ENCODE assay signal across 8 cellular contexts in the genomic region with DNA sequence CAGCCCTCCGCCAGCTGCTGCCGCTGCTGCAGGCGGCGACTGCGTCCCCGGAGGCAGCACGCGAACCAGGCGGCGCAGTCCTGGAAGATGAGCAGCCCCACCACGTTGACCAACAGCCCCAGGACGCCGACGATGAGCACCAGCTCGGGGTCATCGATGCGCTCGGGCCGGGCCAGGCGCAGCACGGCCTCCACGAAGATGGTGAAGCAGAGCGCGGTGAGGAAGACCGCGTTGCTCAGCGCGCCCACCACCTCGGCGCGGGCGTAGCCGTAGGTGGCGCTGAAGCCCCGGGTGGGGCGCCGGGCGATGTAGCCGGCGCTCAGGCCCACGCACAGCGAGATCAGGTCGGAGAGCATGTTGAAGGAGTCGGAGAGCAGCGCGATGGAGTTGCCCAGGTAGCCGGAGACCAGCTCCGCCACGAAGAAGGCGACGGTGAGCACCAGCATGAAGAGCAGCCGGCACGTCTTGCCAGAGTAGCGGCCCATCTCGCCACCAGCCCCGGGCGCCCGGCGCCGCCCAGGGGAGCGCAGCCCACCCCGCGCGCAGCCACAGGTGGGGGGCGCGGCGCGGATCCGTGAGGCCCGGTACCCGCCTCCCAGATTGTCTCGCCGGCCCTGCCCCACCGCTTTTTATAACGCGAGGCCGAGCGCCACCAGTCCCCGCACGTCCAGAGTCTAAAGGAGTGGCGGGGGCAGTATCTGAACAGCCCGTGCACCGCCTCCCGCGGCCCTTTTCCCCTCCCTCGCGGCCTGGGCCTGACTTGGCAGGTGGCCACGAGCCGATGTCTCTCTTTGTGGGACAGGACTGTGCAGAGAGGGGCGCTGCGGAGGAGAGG. TPM values are rescaled to one million over a fixed set of nuclear protein-coding genes. Genes with fewer than 3 reads are reported as not detected.
DNase-seq lines count a peak whose midpoint lies in the region; ATAC-seq and TF ChIP-seq lines count a peak whose summit lies in the region.

A gene (minus strand): TSS at position 602 of the 835 bp plus-strand sequence. CDS start 117 bp downstream, at position 485.

- in situ Hi-C loops in GM13976 (cut with MboI; ENCODE audit: low sequenced_read_pairs, unreplicated experiment) = no loop called here

- intact Hi-C loops in head of caudate nucleus (cut with DNase I) (no loop called here), posterior vena cava (cut with DNase I) (no loop called here)

- ATAC-seq in HG03039 (IDR thresholded peaks at IDR 0.05; ENCODE audit: unreplicated experiment) (peak; percentile 53), omental fat pad (ENCODE audit: low FRiP score) (peak; percentile 44)

- no peak for TF ChIP-seq CTCF in GM13976 (IDR thresholded peaks at IDR 0.05; ENCODE audit: borderline replicate concordance, control extremely low read depth, extremely low read depth, insufficient read depth, missing control alignments)
- no peak for TF ChIP-seq CTCF in omental fat pad (IDR thresholded peaks at IDR 0.05)

- DNase-seq in GM13976 (ENCODE audit: low spot score) = peak; percentile 65
- peak; percentile 53 for DNase-seq in activated CD8-positive, alpha-beta memory T cell treated with anti-CD3 and anti-CD28 coated beads, Interleukin-2, amount 50 U/mL, for 48 hours
- DNase-seq in head of caudate nucleus = peak in 37 of 42 donors; percentile 3 to 60 (median 25)
- DNase-seq in omental fat pad (ENCODE audit: low spot score) = no peak
- DNase-seq in HK-2 (ENCODE audit: unreplicated experiment) = no peak
- DNase-seq in posterior vena cava (ENCODE audit: low spot score) = no peak
- DNase-seq in NOMO-1 treated with DMSO at 0.1 percent for 48 hours (lab: John Stamatoyannopoulos, UW; ENCODE audit: unreplicated experiment) = no peak

RNA-seq across cellular contexts. Expression of the gene that starts here (rescaled TPM):
- total RNA-seq in omental fat pad = not detected
- total RNA-seq in posterior vena cava = not detected

Comparison
In these comparisons a context has a peak if more than half of its experiments do, and no peak if none do; other contexts are left out.
1. Peak in ATAC-seq in omental fat pad; RNA of the gene not detected or under 1 TPM.
2. DNase-seq: peak in GM13976 (single experiment), activated CD8-positive, alpha-beta memory T cell treated with anti-CD3 and anti-CD28 coated beads, Interleukin-2, amount 50 U/mL, for 48 hours (single experiment) and head of caudate nucleus (37 of 42); none in omental fat pad (single experiment), HK-2 (single experiment), posterior vena cava (single experiment) and NOMO-1 treated with DMSO at 0.1 percent for 48 hours (single experiment).